In the genomic region with DNA sequence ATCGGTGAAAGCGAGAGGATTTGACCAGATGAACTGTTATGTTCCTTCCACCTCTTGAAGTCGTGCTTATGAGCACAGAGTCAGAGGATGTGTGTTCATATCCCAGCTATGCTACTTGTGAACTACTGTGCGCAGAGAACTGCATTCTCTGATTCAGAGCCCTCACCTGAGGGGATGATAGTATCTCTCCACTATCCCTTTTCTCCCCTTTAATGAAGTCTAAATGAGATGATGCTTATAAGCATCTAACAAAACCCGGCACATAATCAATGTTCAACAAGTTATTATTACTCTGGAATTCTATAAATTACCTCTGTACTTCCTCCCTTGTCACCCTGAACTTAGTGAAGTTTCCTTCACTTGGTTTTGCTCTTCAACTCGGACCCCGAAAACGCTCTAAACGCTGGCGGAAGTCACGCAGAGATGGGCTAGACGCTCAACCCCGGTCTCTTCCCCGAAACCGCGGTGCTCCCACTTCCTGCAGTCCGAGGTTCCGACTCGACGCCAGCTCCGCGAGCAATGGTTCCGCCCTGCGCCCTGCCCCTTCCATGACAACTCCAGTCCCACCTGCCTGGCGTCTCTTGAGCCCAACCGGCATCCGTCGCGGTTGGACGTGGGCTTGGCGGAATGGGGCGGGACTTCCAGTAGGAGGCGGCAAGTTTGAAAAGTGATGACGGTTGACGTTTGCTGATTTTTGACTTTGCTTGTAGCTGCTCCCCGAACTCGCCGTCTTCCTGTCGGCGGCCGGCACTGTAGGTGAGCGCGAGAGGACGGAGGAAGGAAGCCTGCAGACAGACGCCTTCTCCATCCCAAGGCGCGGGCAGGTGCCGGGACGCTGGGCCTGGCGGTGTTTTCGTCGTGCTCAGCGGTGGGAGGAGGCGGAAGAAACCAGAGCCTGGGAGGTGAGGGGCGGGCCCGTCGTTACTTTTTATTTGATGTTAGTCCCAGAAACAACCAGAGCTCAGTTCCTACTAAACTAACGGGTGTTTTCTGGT, we compare ENCODE assay signal across 1 cellular context.
A peak's percentile ranks its signal among the peaks of the same experiment; 100 is the strongest.
TF ChIP-seq lines count a peak whose summit lies in the region.

NUF2 (plus strand) TSS at position 644 of the 995 bp plus-strand sequence. CDS start 4,098 bp downstream, outside the sequence.

TF ChIP-seq in K562, 482 proteins besides CTCF, POLR2A, EP300 and RAD21 (continued from another document and continues in another):
- TF ChIP-seq, protein P1, sequence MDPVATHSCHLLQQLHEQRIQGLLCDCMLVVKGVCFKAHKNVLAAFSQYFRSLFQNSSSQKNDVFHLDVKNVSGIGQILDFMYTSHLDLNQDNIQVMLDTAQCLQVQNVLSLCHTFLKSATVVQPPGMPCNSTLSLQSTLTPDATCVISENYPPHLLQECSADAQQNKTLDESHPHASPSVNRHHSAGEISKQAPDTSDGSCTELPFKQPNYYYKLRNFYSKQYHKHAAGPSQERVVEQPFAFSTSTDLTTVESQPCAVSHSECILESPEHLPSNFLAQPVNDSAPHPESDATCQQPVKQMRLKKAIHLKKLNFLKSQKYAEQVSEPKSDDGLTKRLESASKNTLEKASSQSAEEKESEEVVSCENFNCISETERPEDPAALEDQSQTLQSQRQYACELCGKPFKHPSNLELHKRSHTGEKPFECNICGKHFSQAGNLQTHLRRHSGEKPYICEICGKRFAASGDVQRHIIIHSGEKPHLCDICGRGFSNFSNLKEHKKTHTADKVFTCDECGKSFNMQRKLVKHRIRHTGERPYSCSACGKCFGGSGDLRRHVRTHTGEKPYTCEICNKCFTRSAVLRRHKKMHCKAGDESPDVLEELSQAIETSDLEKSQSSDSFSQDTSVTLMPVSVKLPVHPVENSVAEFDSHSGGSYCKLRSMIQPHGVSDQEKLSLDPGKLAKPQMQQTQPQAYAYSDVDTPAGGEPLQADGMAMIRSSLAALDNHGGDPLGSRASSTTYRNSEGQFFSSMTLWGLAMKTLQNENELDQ (CRISPR knock-in tag; IDR thresholded peaks at IDR 0.05; ENCODE audit: borderline replicate concordance), result 0 out of 2 replicates have a peak, but pooled peaks have one; percentile 54
- TF ChIP-seq KAT7 (CRISPR knock-in tag; IDR thresholded peaks at IDR 0.05; ENCODE audit: borderline replicate concordance), result peak; percentile 99
- TF ChIP-seq GABPB2 (CRISPR knock-in tag; conservative IDR thresholded peaks at IDR 0.05), result no peak
- 0 out of 2 replicates have a peak, but pooled peaks have one; percentile 35 for TF ChIP-seq ZFP1 (CRISPR knock-in tag; IDR thresholded peaks at IDR 0.05)
- no peak for TF ChIP-seq CEBPB (tag; IDR thresholded peaks at IDR 0.05)
- peak; percentile 80 for TF ChIP-seq NR2C1 (IDR thresholded peaks at IDR 0.05)
- TF ChIP-seq NR2C1 (tag; IDR thresholded peaks at IDR 0.05), result peak; percentile 83
- peak; percentile 90 for TF ChIP-seq CBX5 (IDR thresholded peaks at IDR 0.05; ENCODE audit: borderline replicate concordance, low read depth)
- peak; percentile 88 for TF ChIP-seq TBP (optimal IDR thresholded peaks at IDR 0.05; ENCODE audit: low read depth, low read length)
- TF ChIP-seq CREM (IDR thresholded peaks at IDR 0.05; ENCODE audit: low read depth), result peak; percentile 94
- peak; percentile 85 for TF ChIP-seq CCNT2 (IDR thresholded peaks at IDR 0.05; ENCODE audit: borderline replicate concordance, extremely low read depth, insufficient read length, low read depth, low read length)
- peak; percentile 50; the same call in 1 of the 2 replicates for TF ChIP-seq ATF3 (IDR thresholded peaks at IDR 0.05)
- peak; percentile 84 for TF ChIP-seq ATF3 (CRISPR knock-in tag; conservative IDR thresholded peaks at IDR 0.05)
- TF ChIP-seq, protein P2, sequence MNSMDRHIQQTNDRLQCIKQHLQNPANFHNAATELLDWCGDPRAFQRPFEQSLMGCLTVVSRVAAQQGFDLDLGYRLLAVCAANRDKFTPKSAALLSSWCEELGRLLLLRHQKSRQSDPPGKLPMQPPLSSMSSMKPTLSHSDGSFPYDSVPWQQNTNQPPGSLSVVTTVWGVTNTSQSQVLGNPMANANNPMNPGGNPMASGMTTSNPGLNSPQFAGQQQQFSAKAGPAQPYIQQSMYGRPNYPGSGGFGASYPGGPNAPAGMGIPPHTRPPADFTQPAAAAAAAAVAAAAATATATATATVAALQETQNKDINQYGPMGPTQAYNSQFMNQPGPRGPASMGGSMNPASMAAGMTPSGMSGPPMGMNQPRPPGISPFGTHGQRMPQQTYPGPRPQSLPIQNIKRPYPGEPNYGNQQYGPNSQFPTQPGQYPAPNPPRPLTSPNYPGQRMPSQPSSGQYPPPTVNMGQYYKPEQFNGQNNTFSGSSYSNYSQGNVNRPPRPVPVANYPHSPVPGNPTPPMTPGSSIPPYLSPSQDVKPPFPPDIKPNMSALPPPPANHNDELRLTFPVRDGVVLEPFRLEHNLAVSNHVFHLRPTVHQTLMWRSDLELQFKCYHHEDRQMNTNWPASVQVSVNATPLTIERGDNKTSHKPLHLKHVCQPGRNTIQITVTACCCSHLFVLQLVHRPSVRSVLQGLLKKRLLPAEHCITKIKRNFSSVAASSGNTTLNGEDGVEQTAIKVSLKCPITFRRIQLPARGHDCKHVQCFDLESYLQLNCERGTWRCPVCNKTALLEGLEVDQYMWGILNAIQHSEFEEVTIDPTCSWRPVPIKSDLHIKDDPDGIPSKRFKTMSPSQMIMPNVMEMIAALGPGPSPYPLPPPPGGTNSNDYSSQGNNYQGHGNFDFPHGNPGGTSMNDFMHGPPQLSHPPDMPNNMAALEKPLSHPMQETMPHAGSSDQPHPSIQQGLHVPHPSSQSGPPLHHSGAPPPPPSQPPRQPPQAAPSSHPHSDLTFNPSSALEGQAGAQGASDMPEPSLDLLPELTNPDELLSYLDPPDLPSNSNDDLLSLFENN (IDR thresholded peaks at IDR 0.05; ENCODE audit: low read depth in 2 of 2, low read length in 2 of 2), result peak; percentile 48 to 81; a peak in 3 of 4 replicates
- peak; percentile 100 for TF ChIP-seq PHF20 (IDR thresholded peaks at IDR 0.05; ENCODE audit: partially characterized antibody)
- TF ChIP-seq NEUROD1 (IDR thresholded peaks at IDR 0.05; ENCODE audit: borderline replicate concordance, low read depth, low read length, partially characterized antibody), result peak; percentile 97
- TF ChIP-seq BRCA1 (IDR thresholded peaks at IDR 0.05), result no peak
- no peak for TF ChIP-seq BRCA1 (CRISPR knock-in tag; IDR thresholded peaks at IDR 0.05)
- TF ChIP-seq ZNF740 (CRISPR knock-in tag; IDR thresholded peaks at IDR 0.05), result no peak
- TF ChIP-seq ZNF740 (tag; IDR thresholded peaks at IDR 0.05), result no peak
- TF ChIP-seq CBX8 (IDR thresholded peaks at IDR 0.05; ENCODE audit: borderline replicate concordance, extremely low read depth, low read depth, low read length, poor library complexity, severe bottlenecking), result no peak
- TF ChIP-seq ARID3A (IDR thresholded peaks at IDR 0.05; ENCODE audit: borderline replicate concordance, low read depth, low read length), result no peak
- TF ChIP-seq RBM25 (IDR thresholded peaks at IDR 0.05; ENCODE audit: low read depth, low read length, severe bottlenecking), result no peak
- TF ChIP-seq POLR3G (IDR thresholded peaks at IDR 0.05; ENCODE audit: extremely low read depth, insufficient read length, insufficient replicate concordance), result no peak
- peak; percentile 89 for TF ChIP-seq GMEB1 (CRISPR knock-in tag; IDR thresholded peaks at IDR 0.05)
- peak; percentile 46; the same call in 1 of the 2 replicates for TF ChIP-seq ZNF143 (CRISPR knock-in tag; IDR thresholded peaks at IDR 0.05)
- TF ChIP-seq PCBP2 (IDR thresholded peaks at IDR 0.05; ENCODE audit: low read depth, low read length, poor library complexity, severe bottlenecking), result no peak
- no peak for TF ChIP-seq ZNF518B (CRISPR knock-in tag; IDR thresholded peaks at IDR 0.05)
- no peak for TF ChIP-seq SMC3 (conservative IDR thresholded peaks at IDR 0.05; ENCODE audit: insufficient read depth, low read depth, low read length)
- peak; percentile 16; the same call in 1 of the 2 replicates for TF ChIP-seq RAD51 (IDR thresholded peaks at IDR 0.05; ENCODE audit: borderline replicate concordance, low read depth)
- TF ChIP-seq PML (IDR thresholded peaks at IDR 0.05; ENCODE audit: low read length), result peak; percentile 84
- TF ChIP-seq, protein P3, sequence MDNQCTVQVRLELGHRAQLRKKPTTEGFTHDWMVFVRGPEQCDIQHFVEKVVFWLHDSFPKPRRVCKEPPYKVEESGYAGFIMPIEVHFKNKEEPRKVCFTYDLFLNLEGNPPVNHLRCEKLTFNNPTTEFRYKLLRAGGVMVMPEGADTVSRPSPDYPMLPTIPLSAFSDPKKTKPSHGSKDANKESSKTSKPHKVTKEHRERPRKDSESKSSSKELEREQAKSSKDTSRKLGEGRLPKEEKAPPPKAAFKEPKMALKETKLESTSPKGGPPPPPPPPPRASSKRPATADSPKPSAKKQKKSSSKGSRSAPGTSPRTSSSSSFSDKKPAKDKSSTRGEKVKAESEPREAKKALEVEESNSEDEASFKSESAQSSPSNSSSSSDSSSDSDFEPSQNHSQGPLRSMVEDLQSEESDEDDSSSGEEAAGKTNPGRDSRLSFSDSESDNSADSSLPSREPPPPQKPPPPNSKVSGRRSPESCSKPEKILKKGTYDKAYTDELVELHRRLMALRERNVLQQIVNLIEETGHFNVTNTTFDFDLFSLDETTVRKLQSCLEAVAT (IDR thresholded peaks at IDR 0.05), result peak; percentile 47 to 94; a peak in 3 of 4 replicates
- TF ChIP-seq ATF1 (CRISPR knock-in tag; IDR thresholded peaks at IDR 0.05), result peak; percentile 55
- peak; percentile 97 for TF ChIP-seq ATF1 (tag; IDR thresholded peaks at IDR 0.05)
- peak; percentile 76 for TF ChIP-seq NFIC (IDR thresholded peaks at IDR 0.05)
